ENCODE assay signal across 1 cellular context in genomic region chr12:6470375-6471163, GRCh38.
TF ChIP-seq lines count a peak whose summit lies in the region.

Gene VAMP1 (minus strand): TSS chr12:6470677. CDS start chr12:6470531, 146 bp downstream.

TF ChIP-seq in HepG2, 621 proteins besides CTCF, POLR2A, EP300 and RAD21 (continued from another document and continues in another):
- peak; percentile 12 for TF ChIP-seq ZBTB34 (CRISPR knock-in tag; IDR thresholded peaks at IDR 0.05)
- 0 out of 2 replicates have a peak, but pooled peaks have one; percentile 22 for TF ChIP-seq RERE (CRISPR knock-in tag; IDR thresholded peaks at IDR 0.05; ENCODE audit: low read depth)
- TF ChIP-seq ZNF646 (CRISPR knock-in tag; IDR thresholded peaks at IDR 0.05): no peak
- TF ChIP-seq NR2C2 (CRISPR knock-in tag; IDR thresholded peaks at IDR 0.05; ENCODE audit: borderline replicate concordance): peak; percentile 51; the same call in 1 of the 2 replicates
- TF ChIP-seq ZNF678 (CRISPR knock-in tag; IDR thresholded peaks at IDR 0.05): no peak
- no peak for TF ChIP-seq ZNF20 (CRISPR knock-in tag; IDR thresholded peaks at IDR 0.05)
- 0 out of 2 replicates have a peak, but pooled peaks have one; percentile 14 for TF ChIP-seq ZNF263 (CRISPR knock-in tag; IDR thresholded peaks at IDR 0.05)
- peak; percentile 89 for TF ChIP-seq ZSCAN21 (CRISPR knock-in tag; IDR thresholded peaks at IDR 0.05; ENCODE audit: borderline replicate concordance)
- no peak for TF ChIP-seq ZMYM2 (CRISPR knock-in tag; IDR thresholded peaks at IDR 0.05)
- no peak for TF ChIP-seq ARNT (IDR thresholded peaks at IDR 0.05)
- no peak for TF ChIP-seq ZNF703 (CRISPR knock-in tag; IDR thresholded peaks at IDR 0.05; ENCODE audit: borderline replicate concordance)
- peak; percentile 28 for TF ChIP-seq ARID5B (CRISPR knock-in tag; IDR thresholded peaks at IDR 0.05)
- TF ChIP-seq SRSF1 (optimal IDR thresholded peaks at IDR 0.05; ENCODE audit: low read depth, low read length): no peak
- TF ChIP-seq ZNF230 (CRISPR knock-in tag; IDR thresholded peaks at IDR 0.05): peak; percentile 85; the same call in 1 of the 2 replicates
- TF ChIP-seq CENPX (CRISPR knock-in tag; IDR thresholded peaks at IDR 0.05): no peak
- no peak for TF ChIP-seq TCF7 (IDR thresholded peaks at IDR 0.05; ENCODE audit: low read depth)
- peak; percentile 92 for TF ChIP-seq HNRNPLL (IDR thresholded peaks at IDR 0.05; ENCODE audit: low read depth, low read length, poor library complexity, severe bottlenecking)
- no peak; the same call in 1 of the 2 replicates for TF ChIP-seq JUNB (CRISPR knock-in tag; IDR thresholded peaks at IDR 0.05; ENCODE audit: borderline replicate concordance)
- no peak for TF ChIP-seq THAP7 (CRISPR knock-in tag; IDR thresholded peaks at IDR 0.05)
- no peak for TF ChIP-seq ZNF737 (CRISPR knock-in tag; IDR thresholded peaks at IDR 0.05; ENCODE audit: borderline replicate concordance)
- TF ChIP-seq ZNF281 (CRISPR knock-in tag; IDR thresholded peaks at IDR 0.05; ENCODE audit: borderline replicate concordance): no peak
- 0 out of 2 replicates have a peak, but pooled peaks have one; percentile 9 for TF ChIP-seq EEA1 (CRISPR knock-in tag; IDR thresholded peaks at IDR 0.05; ENCODE audit: borderline replicate concordance)
- TF ChIP-seq SNAI1 (CRISPR knock-in tag; IDR thresholded peaks at IDR 0.05; ENCODE audit: borderline replicate concordance): 0 out of 2 replicates have a peak, but pooled peaks have one; percentile 77
- peak; percentile 31; the same call in 1 of the 2 replicates for TF ChIP-seq ZNF557 (CRISPR knock-in tag; IDR thresholded peaks at IDR 0.05)
- peak; percentile 85 for TF ChIP-seq TBX2 (CRISPR knock-in tag; IDR thresholded peaks at IDR 0.05; ENCODE audit: borderline replicate concordance)
- TF ChIP-seq ZNF224 (CRISPR knock-in tag; IDR thresholded peaks at IDR 0.05): no peak
- no peak for TF ChIP-seq KLF13 (CRISPR knock-in tag; IDR thresholded peaks at IDR 0.05)
- TF ChIP-seq ZNF354B (CRISPR knock-in tag; IDR thresholded peaks at IDR 0.05): no peak
- peak; percentile 90 for TF ChIP-seq KDM5B (CRISPR knock-in tag; IDR thresholded peaks at IDR 0.05; ENCODE audit: borderline replicate concordance)
- TF ChIP-seq ZBTB38 (CRISPR knock-in tag; IDR thresholded peaks at IDR 0.05): peak; percentile 39; the same call in 1 of the 2 replicates
- peak; percentile 16; the same call in 1 of the 2 replicates for TF ChIP-seq ZNF335 (CRISPR knock-in tag; IDR thresholded peaks at IDR 0.05)
- no peak for TF ChIP-seq IRX3 (CRISPR knock-in tag; IDR thresholded peaks at IDR 0.05; ENCODE audit: borderline replicate concordance, low read depth)
- TF ChIP-seq SIN3A (IDR thresholded peaks at IDR 0.05; ENCODE audit: borderline replicate concordance, low read depth, low read length): peak; percentile 32; the same call in 1 of the 2 replicates
- TF ChIP-seq ZFP91 (CRISPR knock-in tag; IDR thresholded peaks at IDR 0.05; ENCODE audit: borderline replicate concordance): peak; percentile 92
